Comparison of ENCODE assay signal across 8 cellular contexts in genomic region chr14:65961004-65961403, GRCh38.
A peak's percentile ranks its signal among the peaks of the same experiment; 100 is the strongest.
DNase-seq lines count a peak whose midpoint lies in the region; ATAC-seq and TF ChIP-seq lines count a peak whose summit lies in the region.

No MANE protein-coding gene starts in this region.

- H3K4me1 ChIP-seq in RWPE2 (ENCODE audit: insufficient read depth, poor library complexity, severe bottlenecking) (no peaks in the 10 kb centered on the region), right cardiac atrium (ENCODE audit: control insufficient read depth, insufficient read depth, low read length) (no peaks in the 10 kb centered on the region)

- no peaks in the 10 kb centered on the region for H3K9me3 ChIP-seq in RWPE2 (ENCODE audit: severe bottlenecking)
- no peaks in the 10 kb centered on the region for H3K9me3 ChIP-seq in right cardiac atrium (ENCODE audit: control insufficient read depth, low read length)

- intact Hi-C loops in right cardiac atrium (cut with DNase I): no loop called here

- TF ChIP-seq CTCF in GM06990 (IDR thresholded peaks at IDR 0.05; ENCODE audit: insufficient read depth, low read length, poor library complexity, severe bottlenecking): peak; percentile 85
- TF ChIP-seq CTCF in RWPE2 (IDR thresholded peaks at IDR 0.05; ENCODE audit: poor library complexity, severe bottlenecking): peak; percentile 38

- H3K4me3 ChIP-seq in GM06990 (replicated peaks; ENCODE audit: low read depth, low read length): no peak overlapping the region
- no peak overlapping the region for H3K4me3 ChIP-seq in RWPE2 (ENCODE audit: severe bottlenecking)
- no peak overlapping the region for H3K4me3 ChIP-seq in right cardiac atrium (ENCODE audit: low read length)

- H3K27ac ChIP-seq in RWPE2 (ENCODE audit: poor library complexity, severe bottlenecking): no peak overlapping the region
- no peak overlapping the region for H3K27ac ChIP-seq in right cardiac atrium (ENCODE audit: low read length)

- H3K36me3 ChIP-seq in GM06990 (ENCODE audit: control insufficient read depth, insufficient read depth, low read length) (no peaks in the 10 kb centered on the region), RWPE2 (ENCODE audit: low read depth) (no peaks in the 10 kb centered on the region)

- DNase-seq in GM06990 (ENCODE audit: extremely low read depth, insufficient read length) (peak; percentile 19), RWPE2 (ENCODE audit: low spot score) (no peak), right cardiac atrium (peak; percentile 49 to 75 (median 68)), GOT3 (lab: John Stamatoyannopoulos, UW) (no peak)
- peak; percentile 52 for DNase-seq in activated gamma-delta T cell treated with anti-CD3 and anti-CD28 coated beads, Interleukin-2, amount 50 U/mL, for 16 hours (ENCODE audit: low read depth)
- DNase-seq in stimulated activated CD4-positive, alpha-beta T cell treated with anti-CD3 and anti-CD28 coated beads, Interleukin-4, amount 100 ng/mL, for 1 hour: peak; percentile 82

- H3K27me3 ChIP-seq in GM06990 (replicated peaks; ENCODE audit: control insufficient read depth, insufficient read depth, low read length) (no peaks in the 10 kb centered on the region; the same call in none of the 2 replicates), RWPE2 (ENCODE audit: insufficient read depth, poor library complexity, severe bottlenecking) (peaks cover 17% of the 10 kb centered on the region), right cardiac atrium (ENCODE audit: control insufficient read depth, insufficient read depth) (no peaks in the 10 kb centered on the region)

- ATAC-seq in HG02870 (IDR thresholded peaks at IDR 0.05; ENCODE audit: unreplicated experiment): peak; percentile 80
- no peak for ATAC-seq in RWPE2 (ENCODE audit: low read depth)
- ATAC-seq in right cardiac atrium: peak in 1 of 2 donors; percentile 74
- no peak for ATAC-seq in HG02571 (IDR thresholded peaks at IDR 0.05; ENCODE audit: unreplicated experiment)

- 41% methylated on average over 7 of the region's 7 CpGs for WGBS in right cardiac atrium

Comparison
In these comparisons a context has a peak if more than half of its experiments do, and no peak if none do; other contexts are left out.
1. DNase-seq: peak in GM06990 (single experiment), activated gamma-delta T cell treated with anti-CD3 and anti-CD28 coated beads, Interleukin-2, amount 50 U/mL, for 16 hours (single experiment), right cardiac atrium (3 of 3) and stimulated activated CD4-positive, alpha-beta T cell treated with anti-CD3 and anti-CD28 coated beads, Interleukin-4, amount 100 ng/mL, for 1 hour (single experiment); none in RWPE2 (single experiment) and GOT3 (single experiment).